ENCODE assay signal across 1 cellular context in genomic region chr3:108863799-108864135, GRCh38.
TF ChIP-seq lines count a peak whose summit lies in the region.

No MANE protein-coding gene starts in this region.

TF ChIP-seq in IMR-90, 13 proteins besides CTCF, POLR2A, EP300 and RAD21:
- TF ChIP-seq MAZ (IDR thresholded peaks at IDR 0.05; ENCODE audit: borderline replicate concordance, low read depth, low read length) (no peak), CHD1 (IDR thresholded peaks at IDR 0.05; ENCODE audit: low read depth, low read length) (no peak)
